Comparison of ENCODE assay signal across 27 cellular contexts in genomic region chr12:52486166-52487105, GRCh38. TPM values are rescaled to one million over a fixed set of nuclear protein-coding genes. Genes with fewer than 3 reads are reported as not detected.
DNase-seq lines count a peak whose midpoint lies in the region; FAIRE-seq and TF ChIP-seq lines count a peak whose summit lies in the region.
"Had no signal": no experiment of that assay in that cellular context is flagged by ENCODE, and none has a peak within 500 bp of the region (broad histone marks: within the 10 kb centered on the region; RNA-seq: fewer than 3 reads in every experiment).

No MANE protein-coding gene starts in this region.

- H3K4me1 ChIP-seq in mammary epithelial cell (ENCODE audit: insufficient read depth, low read length) = peaks cover under 1% of the 10 kb centered on the region
- no peaks in the 10 kb centered on the region for H3K4me1 ChIP-seq in keratinocyte (ENCODE audit: control insufficient read depth, extremely low read depth, insufficient read depth, low read length)
- H3K4me1 ChIP-seq: BE2C; BLaER1 treated with 17β-estradiol and CSF1 and Interleukin-3, amounts not matched to agents 10 nM and 100 nM; HAP-1 had no signal

- TF ChIP-seq CTCF in mammary epithelial cell (conservative IDR thresholded peaks at IDR 0.05 in 1 of 2, IDR thresholded peaks at IDR 0.05 in 1 of 2; ENCODE audit: extremely low read depth in 1 of 2, insufficient read depth in 1 of 2, low read depth in 1 of 2, low read length in 2 of 2) (no peak), keratinocyte (optimal IDR thresholded peaks at IDR 0.05 in 1 of 3, IDR thresholded peaks at IDR 0.05 in 1 of 3, conservative IDR thresholded peaks at IDR 0.05 in 1 of 3; ENCODE audit: extremely low read depth in 1 of 3, insufficient read depth in 2 of 3, low read length in 3 of 3) (no peak), GM13976 (IDR thresholded peaks at IDR 0.05; ENCODE audit: borderline replicate concordance, control extremely low read depth, extremely low read depth, insufficient read depth, missing control alignments) (no peak)

- intact Hi-C loops in mammary epithelial cell (cut with micrococcal nuclease) = no loop called here

- no peak overlapping the region for H3K27ac ChIP-seq in mammary epithelial cell (ENCODE audit: insufficient read depth, low read depth, low read length)
- peak overlapping the region; percentile 99 for H3K27ac ChIP-seq in epithelial cell of prostate
- H3K27ac ChIP-seq in keratinocyte (ENCODE audit: control insufficient read depth, insufficient read depth, low read length) = no peak overlapping the region
- H3K27ac ChIP-seq: 22Rv1; BLaER1 treated with 17β-estradiol and CSF1 and Interleukin-3, amounts not matched to agents 10 nM and 100 nM had no signal

- no peaks in the 10 kb centered on the region for H3K9me1 ChIP-seq in keratinocyte (ENCODE audit: control insufficient read depth, extremely low read depth, insufficient read depth, low read length)

- H3K79me2 ChIP-seq in mammary epithelial cell (ENCODE audit: insufficient read depth, low read length) = peaks cover 18% of the 10 kb centered on the region
- peaks cover 4% of the 10 kb centered on the region for H3K79me2 ChIP-seq in keratinocyte (ENCODE audit: control insufficient read depth, insufficient read depth, low read length)

- peaks cover 28% of the 10 kb centered on the region for H3K36me3 ChIP-seq in mammary epithelial cell (ENCODE audit: insufficient read depth, low read length)
- H3K36me3 ChIP-seq in keratinocyte (ENCODE audit: control insufficient read depth in 2 of 2, extremely low read depth in 1 of 2, insufficient read depth in 2 of 2, low read length in 2 of 2) = peaks cover 11 to 24% of the 10 kb centered on the region in 2 experiments
- H3K36me3 ChIP-seq: BE2C; BLaER1 treated with 17β-estradiol and CSF1 and Interleukin-3, amounts not matched to agents 10 nM and 100 nM; HAP-1 had no signal

- no TSS peak for BruUV-seq in mammary epithelial cell (replicated peaks; lab: Mats Ljungman, UMichigan)

- H4K20me1 ChIP-seq in mammary epithelial cell (ENCODE audit: insufficient read depth, low read length) (no peaks in the 10 kb centered on the region), keratinocyte (ENCODE audit: control insufficient read depth, extremely low read depth, insufficient read depth, low read length) (peaks cover 22% of the 10 kb centered on the region)
- H4K20me1 ChIP-seq: BLaER1 treated with 17β-estradiol and CSF1 and Interleukin-3, amounts not matched to agents 10 nM and 100 nM had no signal

- FAIRE-seq in keratinocyte (lab: Jason Lieb, UNC) = peak; percentile 81
- FAIRE-seq: A204.1, D721Med, GM12878, GM18507, H54 had no signal

- POLR2A ChIA-PET in HEK293T (lab: Yijun Ruan, JAX) = no interaction called here

- no peaks in the 10 kb centered on the region for H3K27me3 ChIP-seq in mammary epithelial cell (ENCODE audit: insufficient read depth, low read length)
- H3K27me3 ChIP-seq in keratinocyte (ENCODE audit: control insufficient read depth, extremely low read depth, insufficient read depth, low read length) = no peaks in the 10 kb centered on the region
- H3K27me3 ChIP-seq: BLaER1 treated with 17β-estradiol and CSF1 and Interleukin-3, amounts not matched to agents 10 nM and 100 nM had no signal

- WGBS in mammary epithelial cell (ENCODE audit: low coverage, missing lambda C conversion rate) = 88% methylated on average over 5 of the region's 5 CpGs

- H3K9me3 ChIP-seq in mammary epithelial cell (replicated peaks; ENCODE audit: insufficient read depth, low read length) = no peaks in the 10 kb centered on the region
- H3K9me3 ChIP-seq in keratinocyte (ENCODE audit: control insufficient read depth, low read depth, low read length) = no peaks in the 10 kb centered on the region
- H3K9me3 ChIP-seq: HAP-1 had no signal

- H2AFZ ChIP-seq in mammary epithelial cell (ENCODE audit: low read depth, low read length) = no peak overlapping the region
- H2AFZ ChIP-seq in keratinocyte (ENCODE audit: control insufficient read depth, low read length) = no peak overlapping the region

- CTCF ChIA-PET in mammary epithelial cell (lab: Charles Lee; ENCODE audit: low non-redundant PET) = no interaction called here
- CTCF ChIA-PET in HEK293T (lab: Yijun Ruan, JAX) = no interaction called here

- H3K4me2 ChIP-seq in mammary epithelial cell (ENCODE audit: insufficient read depth, low read depth, low read length) (no peak overlapping the region), keratinocyte (ENCODE audit: control insufficient read depth, extremely low read depth, insufficient read depth, low read depth, low read length) (no peak overlapping the region)
- H3K4me2 ChIP-seq: BLaER1 treated with 17β-estradiol and CSF1 and Interleukin-3, amounts not matched to agents 10 nM and 100 nM had no signal

- dilution Hi-C loops in mammary epithelial cell (cut with HindIII; ENCODE audit: low sequenced_read_pairs) (no loop called here), keratinocyte (cut with MboI; ENCODE audit: extremely low pct_ligation_motif_present, low sequenced_read_pairs) (no loop called here)

- peak in 2 of 3 experiments; percentile 5 to 23 for DNase-seq in NCI-H1417 (lab: John Stamatoyannopoulos, UW)
- no peak for DNase-seq in NCI-H1417 treated with DMSO at 0.1 percent for 48 hours (lab: John Stamatoyannopoulos, UW)
- peak; percentile 54 for DNase-seq in mammary epithelial cell
- DNase-seq in epithelial cell of prostate (ENCODE audit: low read depth, low spot score) = peak; percentile 67
- DNase-seq in keratinocyte (ENCODE audit: low read depth, low spot score) = no peak
- no peak for DNase-seq in GM13976 (ENCODE audit: low spot score)
- DNase-seq in HEK293T (ENCODE audit: extremely low spot score) = no peak
- no peak for DNase-seq in RKO (ENCODE audit: low spot score)
- DNase-seq: ACHN; AML-193; BE2C; CD4-positive, alpha-beta T cell; CD8-positive, alpha-beta memory T cell; DMS 273 treated with DMSO at 0.1 percent for 48 hours; DMS79; EL; GDM1; GOT3 had no signal

- H3K9ac ChIP-seq in mammary epithelial cell (ENCODE audit: insufficient read depth, low read length) = no peak overlapping the region
- no peak overlapping the region for H3K9ac ChIP-seq in keratinocyte (ENCODE audit: control insufficient read depth, extremely low read depth, insufficient read depth, low read length)
- H3K9ac ChIP-seq: BLaER1 treated with 17β-estradiol and CSF1 and Interleukin-3, amounts not matched to agents 10 nM and 100 nM had no signal

- H3K4me3 ChIP-seq in mammary epithelial cell (replicated peaks in 1 of 3; ENCODE audit: insufficient read depth in 1 of 3, low read depth in 2 of 3, low read length in 3 of 3) (no peak overlapping the region), keratinocyte (ENCODE audit: control insufficient read depth in 2 of 3, extremely low read depth in 1 of 3, insufficient read depth in 2 of 3, low read depth in 1 of 3, low read length in 3 of 3) (no peak overlapping the region)
- H3K4me3 ChIP-seq: BLaER1 treated with 17β-estradiol and CSF1 and Interleukin-3, amounts not matched to agents 10 nM and 100 nM; GM12878; HAP-1 had no signal

- in situ Hi-C loops in mammary epithelial cell (cut with MboI; ENCODE audit: low sequenced_read_pairs in 2 of 2) = no loop called here
- in situ Hi-C loops in GM13976 (cut with MboI; ENCODE audit: low sequenced_read_pairs, unreplicated experiment) = no loop called here

RNA-seq across cellular contexts. Expression of gene KRT6A, which starts 6.6 kb away (rescaled TPM):
- total RNA-seq in mammary epithelial cell = 1,000 to 10,000 TPM; 5,785 to 6,260 TPM
- polyA plus RNA-seq in mammary epithelial cell (8,475 TPM), keratinocyte (10,395 to 23,012 TPM (median 12,338 TPM) in 3 replicates)
- polyA minus RNA-seq in mammary epithelial cell (6,728 TPM), keratinocyte (12,898 to 17,765 TPM (median 16,942 TPM) in 3 replicates)
- polyA plus RNA-seq in keratinocyte (2011; ENCODE audit: low read depth) = 36,695 TPM
- polyA plus RNA-seq in keratinocyte (2011; cell fraction: cytosol; rRNA removed) = 11,622 and 15,916 TPM in 2 replicates
- 13,095 and 13,115 TPM in 2 replicates for polyA plus RNA-seq in keratinocyte (2011; cell fraction: nucleus; rRNA removed)
- polyA plus RNA-seq in keratinocyte (2012; ENCODE audit: low replicate concordance) = 9,877 and 13,559 TPM in 2 replicates
- 17,686 TPM for polyA minus RNA-seq in keratinocyte (2011; cell fraction: cytosol; rRNA and poly(A)+ RNA removed)
- 6,738 and 7,678 TPM in 2 replicates for polyA minus RNA-seq in keratinocyte (2011; cell fraction: nucleus; rRNA and poly(A)+ RNA removed)
- total RNA-seq: CD4-positive, alpha-beta T cell; CD8-positive, alpha-beta memory T cell; GM12878 had no signal
- polyA plus RNA-seq: CD14-positive monocyte; CD8-positive, alpha-beta memory T cell had no signal

RNA-seq across cellular contexts. Expression of gene KRT6C, which starts 12.8 kb away (rescaled TPM):
- 10 to 100 TPM; 16.6 to 29.5 TPM for total RNA-seq in mammary epithelial cell
- 23.6 TPM for polyA plus RNA-seq in mammary epithelial cell
- 1.8 TPM for polyA minus RNA-seq in mammary epithelial cell
- polyA plus RNA-seq in keratinocyte = 203 to 1,358 TPM (median 357 TPM) in 3 replicates
- 180 TPM for polyA plus RNA-seq in keratinocyte (2011; ENCODE audit: low read depth)
- polyA plus RNA-seq in keratinocyte (2011; cell fraction: cytosol; rRNA removed) = 276 and 391 TPM in 2 replicates
- 374 and 380 TPM in 2 replicates for polyA plus RNA-seq in keratinocyte (2011; cell fraction: nucleus; rRNA removed)
- 210 and 280 TPM in 2 replicates for polyA plus RNA-seq in keratinocyte (2012; ENCODE audit: low replicate concordance)
- polyA minus RNA-seq in keratinocyte = 453 to 1,813 TPM (median 710 TPM) in 3 replicates
- 562 TPM for polyA minus RNA-seq in keratinocyte (2011; cell fraction: cytosol; rRNA and poly(A)+ RNA removed)
- polyA minus RNA-seq in keratinocyte (2011; cell fraction: nucleus; rRNA and poly(A)+ RNA removed) = 354 and 380 TPM in 2 replicates
- total RNA-seq: CD4-positive, alpha-beta T cell; CD8-positive, alpha-beta memory T cell; GM12878 had no signal
- polyA plus RNA-seq: CD14-positive monocyte; CD8-positive, alpha-beta memory T cell; GM12878 had no signal

RNA-seq across cellular contexts. Expression of gene KRT5, which starts 33.8 kb away (rescaled TPM):
- total RNA-seq in mammary epithelial cell = 1,000 to 10,000 TPM; 7,365 to 9,297 TPM
- polyA plus RNA-seq in mammary epithelial cell (8,158 TPM), keratinocyte (14,274 to 15,814 TPM (median 15,322 TPM) in 3 replicates)
- polyA minus RNA-seq in mammary epithelial cell (8,553 TPM), keratinocyte (14,077 to 29,017 TPM (median 19,306 TPM) in 3 replicates)
- 65,106 TPM for polyA plus RNA-seq in keratinocyte (2011; ENCODE audit: low read depth)
- 14,617 and 16,515 TPM in 2 replicates for polyA plus RNA-seq in keratinocyte (2011; cell fraction: cytosol; rRNA removed)
- polyA plus RNA-seq in keratinocyte (2011; cell fraction: nucleus; rRNA removed) = 13,124 and 13,753 TPM in 2 replicates
- 14,417 and 19,307 TPM in 2 replicates for polyA plus RNA-seq in keratinocyte (2012; ENCODE audit: low replicate concordance)
- polyA minus RNA-seq in keratinocyte (2011; cell fraction: cytosol; rRNA and poly(A)+ RNA removed) = 38,935 TPM
- polyA minus RNA-seq in keratinocyte (2011; cell fraction: nucleus; rRNA and poly(A)+ RNA removed) = 7,770 and 7,938 TPM in 2 replicates
- total RNA-seq: CD8-positive, alpha-beta memory T cell; GM12878 had no signal
- polyA plus RNA-seq: CD14-positive monocyte; CD8-positive, alpha-beta memory T cell had no signal

RNA-seq across cellular contexts. Expression of gene KRT6B, which starts 34.5 kb away (rescaled TPM):
- 1,000 to 10,000 TPM; 1,675 to 3,751 TPM for total RNA-seq in mammary epithelial cell
- polyA plus RNA-seq in mammary epithelial cell (2,534 TPM), keratinocyte (1,722 to 4,902 TPM (median 2,016 TPM) in 3 replicates)
- polyA minus RNA-seq in mammary epithelial cell (2,595 TPM), keratinocyte (2,114 to 3,991 TPM (median 2,742 TPM) in 3 replicates)
- 2,938 TPM for polyA plus RNA-seq in keratinocyte (2011; ENCODE audit: low read depth)
- polyA plus RNA-seq in keratinocyte (2011; cell fraction: cytosol; rRNA removed) = 2,812 and 3,083 TPM in 2 replicates
- 2,797 and 2,980 TPM in 2 replicates for polyA plus RNA-seq in keratinocyte (2011; cell fraction: nucleus; rRNA removed)
- 1,858 and 2,565 TPM in 2 replicates for polyA plus RNA-seq in keratinocyte (2012; ENCODE audit: low replicate concordance)
- polyA minus RNA-seq in keratinocyte (2011; cell fraction: cytosol; rRNA and poly(A)+ RNA removed) = 3,211 TPM
- polyA minus RNA-seq in keratinocyte (2011; cell fraction: nucleus; rRNA and poly(A)+ RNA removed) = 1,354 and 1,584 TPM in 2 replicates
- total RNA-seq: CD4-positive, alpha-beta T cell; CD8-positive, alpha-beta memory T cell; GM12878 had no signal
- polyA plus RNA-seq: CD14-positive monocyte; CD8-positive, alpha-beta memory T cell had no signal

RNA-seq across cellular contexts. Expression of gene KRT75, which starts 52.3 kb away (rescaled TPM):
- 10 to 100 TPM in 1 of 2 donors, 1 to 10 TPM in 1; 3.2 to 26.5 TPM for total RNA-seq in mammary epithelial cell
- polyA plus RNA-seq in mammary epithelial cell = 3.1 TPM
- 0.62 TPM for polyA minus RNA-seq in mammary epithelial cell
- polyA plus RNA-seq in keratinocyte = 59.4 to 151 TPM (median 60.5 TPM) in 3 replicates
- polyA plus RNA-seq in keratinocyte (2011; ENCODE audit: low read depth) = 143 TPM
- 91.3 and 121 TPM in 2 replicates for polyA plus RNA-seq in keratinocyte (2011; cell fraction: cytosol; rRNA removed)
- 151 and 198 TPM in 2 replicates for polyA plus RNA-seq in keratinocyte (2011; cell fraction: nucleus; rRNA removed)
- polyA plus RNA-seq in keratinocyte (2012; ENCODE audit: low replicate concordance) = 57.0 and 152 TPM in 2 replicates
- polyA minus RNA-seq in keratinocyte = 77.0 to 171 TPM (median 89.5 TPM) in 3 replicates
- polyA minus RNA-seq in keratinocyte (2011; cell fraction: cytosol; rRNA and poly(A)+ RNA removed) = 144 TPM
- polyA minus RNA-seq in keratinocyte (2011; cell fraction: nucleus; rRNA and poly(A)+ RNA removed) = 87.8 and 113 TPM in 2 replicates
- total RNA-seq: CD4-positive, alpha-beta T cell; CD8-positive, alpha-beta memory T cell; GM12878 had no signal
- polyA plus RNA-seq: CD14-positive monocyte; CD8-positive, alpha-beta memory T cell; GM12878 had no signal

Comparison
In these comparisons a context has a peak if more than half of its experiments do, and no peak if none do; other contexts are left out.
1. DNase-seq: peak in NCI-H1417 (2 of 3), mammary epithelial cell (single experiment) and epithelial cell of prostate (single experiment); none in NCI-H1417 treated with DMSO at 0.1 percent for 48 hours (single experiment), keratinocyte (single experiment), GM13976 (single experiment), HEK293T (single experiment) and RKO (single experiment).